Comparison of ENCODE assay signal across 34 cellular contexts in the genomic region with DNA sequence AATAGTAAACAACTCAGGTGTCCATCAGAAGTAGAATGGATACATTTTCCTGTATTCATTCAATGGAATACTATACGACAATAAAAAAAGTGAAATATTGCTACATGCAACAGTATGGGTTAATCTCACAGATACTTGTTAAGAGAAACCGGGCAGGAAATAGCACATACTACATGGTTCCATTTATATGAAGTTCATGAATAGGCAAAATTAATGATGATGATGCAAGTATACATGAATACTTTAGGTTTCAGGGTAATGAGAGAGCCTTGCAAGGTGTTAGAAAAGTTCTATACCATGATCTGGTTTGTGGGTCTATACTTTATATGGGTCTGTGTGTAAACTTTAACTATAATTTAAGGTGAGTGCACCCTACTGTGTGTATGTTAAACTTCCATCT.
"Had no signal": no experiment of that assay in that cellular context is flagged by ENCODE, and none has a peak within 500 bp of the region (broad histone marks: within the 10 kb centered on the region; RNA-seq: fewer than 3 reads in every experiment).

No MANE protein-coding gene starts in this region.

- DNase-seq: activated CD4-positive, alpha-beta memory T cell treated with anti-CD3 and anti-CD28 coated beads for 36 hours; activated CD4-positive, alpha-beta T cell treated with anti-CD3 and anti-CD28 coated beads for 36 hours; activated CD4-positive, alpha-beta T cell treated with anti-CD3 and anti-CD28 coated beads, Interleukin-2, amount 10 ng/mL, durations not matched to agents 24 days and 14 days; activated CD4-positive, CD25-positive, alpha-beta regulatory T cell; activated CD4-positive, CD25-positive, alpha-beta regulatory T cell treated with anti-CD3 and anti-CD28 coated beads, Interleukin-2, amount 50 U/mL, for 72 hours; activated CD8-positive, alpha-beta memory T cell treated with anti-CD3 and anti-CD28 coated beads, Interleukin-2, amount 10 ng/mL, durations not matched to agents 7 days and 5 days; activated CD8-positive, alpha-beta memory T cell treated with anti-CD3 and anti-CD28 coated beads, Interleukin-2, amount 50 U/mL, for 4 hours; activated CD8-positive, alpha-beta T cell treated with anti-CD3 and anti-CD28 coated beads, Interleukin-2, amount 10 ng/mL, durations not matched to agents 7 days and 5 days; activated gamma-delta T cell; activated naive CD4-positive, alpha-beta T cell; activated naive CD4-positive, alpha-beta T cell treated with anti-CD3 and anti-CD28 coated beads, Interleukin-2, amount 10 ng/mL, durations not matched to agents 7 days and 5 days; activated naive CD8-positive, alpha-beta T cell treated with anti-CD3 and anti-CD28 coated beads, Interleukin-2, amount 10 ng/mL, durations not matched to agents 7 days and 5 days; activated T-cell treated with anti-CD3 and anti-CD28 coated beads, Interleukin-2, amount 50 U/mL, for 1 hour; activated T-cell treated with anti-CD3 and anti-CD28 coated beads, Interleukin-2, amount 50 U/mL, for 72 hours; amniotic stem cell; anterior cingulate cortex; brain microvascular endothelial cell; cortex of kidney; dermis blood vessel endothelial cell; effector CD4-positive, alpha-beta T cell; effector memory CD8-positive, alpha-beta T cell; erythroblast; foreskin melanocyte; heart right ventricle; T-helper 1 cell; T-helper 17 cell; T1000 had no signal

- H3K4me3 Mint-ChIP-seq: activated CD4-positive, alpha-beta memory T cell treated with anti-CD3 and anti-CD28 coated beads for 36 hours; activated CD4-positive, alpha-beta T cell treated with anti-CD3 and anti-CD28 coated beads for 36 hours; activated CD4-positive, alpha-beta T cell treated with anti-CD3 and anti-CD28 coated beads, Interleukin-2, amount 10 ng/mL, durations not matched to agents 24 days and 14 days; activated CD8-positive, alpha-beta memory T cell treated with anti-CD3 and anti-CD28 coated beads, Interleukin-2, amount 10 ng/mL, durations not matched to agents 7 days and 5 days; activated CD8-positive, alpha-beta T cell treated with anti-CD3 and anti-CD28 coated beads, Interleukin-2, amount 10 ng/mL, durations not matched to agents 7 days and 5 days; activated naive CD4-positive, alpha-beta T cell treated with anti-CD3 and anti-CD28 coated beads, Interleukin-2, amount 10 ng/mL, durations not matched to agents 7 days and 5 days; activated naive CD8-positive, alpha-beta T cell treated with anti-CD3 and anti-CD28 coated beads, Interleukin-2, amount 10 ng/mL, durations not matched to agents 7 days and 5 days; activated T-cell treated with anti-CD3 and anti-CD28 coated beads, Interleukin-2, amount 50 U/mL, for 72 hours; central memory CD8-positive, alpha-beta T cell; effector memory CD8-positive, alpha-beta T cell; T-helper 17 cell; T-helper 2 cell treated with Interferon-gamma antibody and Interleukin-4, amounts not matched to agents 5 μg/mL and 100 μg/mL, for 36 hours had no signal

- H3K4me3 ChIP-seq: esophagus muscularis mucosa, gastroesophageal sphincter, heart right ventricle had no signal

- H3K4me1 ChIP-seq: gastroesophageal sphincter, heart right ventricle had no signal

- FAIRE-seq: astrocyte, bronchial epithelial cell had no signal

- H3K36me3 Mint-ChIP-seq: activated CD4-positive, alpha-beta memory T cell treated with anti-CD3 and anti-CD28 coated beads for 36 hours; activated CD8-positive, alpha-beta memory T cell treated with anti-CD3 and anti-CD28 coated beads, Interleukin-2, amount 10 ng/mL, durations not matched to agents 7 days and 5 days; activated naive CD4-positive, alpha-beta T cell treated with anti-CD3 and anti-CD28 coated beads, Interleukin-2, amount 10 ng/mL, durations not matched to agents 7 days and 5 days; activated naive CD4-positive, alpha-beta T cell treated with anti-CD3 and anti-CD28 coated beads, Interleukin-2, amount 50 U/mL, for 72 hours; activated naive CD8-positive, alpha-beta T cell treated with anti-CD3 and anti-CD28 coated beads, Interleukin-2, amount 10 ng/mL, durations not matched to agents 7 days and 5 days had no signal

- ATAC-seq: activated CD4-positive, alpha-beta T cell treated with anti-CD3 and anti-CD28 coated beads for 36 hours; activated CD8-positive, alpha-beta memory T cell treated with anti-CD3 and anti-CD28 coated beads, Interleukin-2, amount 10 ng/mL, durations not matched to agents 7 days and 5 days; activated CD8-positive, alpha-beta T cell treated with anti-CD3 and anti-CD28 coated beads, Interleukin-2, amount 10 ng/mL, durations not matched to agents 7 days and 5 days; activated naive CD4-positive, alpha-beta T cell treated with anti-CD3 and anti-CD28 coated beads, Interleukin-2, amount 50 U/mL, for 72 hours; activated T-cell treated with anti-CD3 and anti-CD28 coated beads, Interleukin-2, amount 50 U/mL, for 72 hours; effector memory CD8-positive, alpha-beta T cell; gastroesophageal sphincter; heart right ventricle; T-helper 17 cell had no signal

- H3K27ac Mint-ChIP-seq: activated CD4-positive, alpha-beta memory T cell treated with anti-CD3 and anti-CD28 coated beads for 36 hours; activated CD4-positive, alpha-beta T cell treated with anti-CD3 and anti-CD28 coated beads for 36 hours; activated CD4-positive, alpha-beta T cell treated with anti-CD3 and anti-CD28 coated beads, Interleukin-2, amount 10 ng/mL, durations not matched to agents 24 days and 14 days; activated CD8-positive, alpha-beta memory T cell treated with anti-CD3 and anti-CD28 coated beads, Interleukin-2, amount 10 ng/mL, durations not matched to agents 7 days and 5 days; activated CD8-positive, alpha-beta T cell treated with anti-CD3 and anti-CD28 coated beads, Interleukin-2, amount 10 ng/mL, durations not matched to agents 7 days and 5 days; activated naive CD4-positive, alpha-beta T cell treated with anti-CD3 and anti-CD28 coated beads, Interleukin-2, amount 10 ng/mL, durations not matched to agents 7 days and 5 days; activated naive CD4-positive, alpha-beta T cell treated with anti-CD3 and anti-CD28 coated beads, Interleukin-2, amount 50 U/mL, for 72 hours; activated naive CD8-positive, alpha-beta T cell treated with anti-CD3 and anti-CD28 coated beads, Interleukin-2, amount 10 ng/mL, durations not matched to agents 7 days and 5 days; activated T-cell treated with anti-CD3 and anti-CD28 coated beads, Interleukin-2, amount 50 U/mL, for 72 hours; effector memory CD8-positive, alpha-beta T cell; T-helper 17 cell; T-helper 2 cell treated with Interferon-gamma antibody and Interleukin-4, amounts not matched to agents 5 μg/mL and 100 μg/mL, for 36 hours had no signal

- H3K36me3 ChIP-seq: brain microvascular endothelial cell, esophagus muscularis mucosa, gastroesophageal sphincter, heart right ventricle had no signal

- H3K27me3 Mint-ChIP-seq: activated naive CD4-positive, alpha-beta T cell treated with anti-CD3 and anti-CD28 coated beads, Interleukin-2, amount 10 ng/mL, durations not matched to agents 7 days and 5 days had no signal

- H3K27ac ChIP-seq: brain microvascular endothelial cell, esophagus muscularis mucosa, gastroesophageal sphincter, heart right ventricle had no signal

- H3K9me3 Mint-ChIP-seq: activated CD4-positive, alpha-beta memory T cell treated with anti-CD3 and anti-CD28 coated beads for 36 hours; activated CD4-positive, alpha-beta T cell treated with anti-CD3 and anti-CD28 coated beads, Interleukin-2, amount 10 ng/mL, durations not matched to agents 24 days and 14 days; activated naive CD4-positive, alpha-beta T cell treated with anti-CD3 and anti-CD28 coated beads, Interleukin-2, amount 10 ng/mL, durations not matched to agents 7 days and 5 days; activated naive CD4-positive, alpha-beta T cell treated with anti-CD3 and anti-CD28 coated beads, Interleukin-2, amount 50 U/mL, for 72 hours; activated naive CD8-positive, alpha-beta T cell treated with anti-CD3 and anti-CD28 coated beads, Interleukin-2, amount 10 ng/mL, durations not matched to agents 7 days and 5 days; activated T-cell treated with anti-CD3 and anti-CD28 coated beads, Interleukin-2, amount 50 U/mL, for 72 hours; central memory CD8-positive, alpha-beta T cell; T-helper 2 cell treated with Interferon-gamma antibody and Interleukin-4, amounts not matched to agents 5 μg/mL and 100 μg/mL, for 36 hours had no signal

- H3K4me1 Mint-ChIP-seq: activated CD4-positive, alpha-beta T cell treated with anti-CD3 and anti-CD28 coated beads for 36 hours; activated CD4-positive, alpha-beta T cell treated with anti-CD3 and anti-CD28 coated beads, Interleukin-2, amount 10 ng/mL, durations not matched to agents 24 days and 14 days; activated CD8-positive, alpha-beta memory T cell treated with anti-CD3 and anti-CD28 coated beads, Interleukin-2, amount 10 ng/mL, durations not matched to agents 7 days and 5 days; activated naive CD4-positive, alpha-beta T cell treated with anti-CD3 and anti-CD28 coated beads, Interleukin-2, amount 10 ng/mL, durations not matched to agents 7 days and 5 days; activated naive CD8-positive, alpha-beta T cell treated with anti-CD3 and anti-CD28 coated beads, Interleukin-2, amount 10 ng/mL, durations not matched to agents 7 days and 5 days; central memory CD8-positive, alpha-beta T cell had no signal

- H3K27me3 ChIP-seq: brain microvascular endothelial cell, esophagus muscularis mucosa, gastroesophageal sphincter, heart right ventricle had no signal

- H3K9me3 ChIP-seq: esophagus muscularis mucosa, gastroesophageal sphincter, heart right ventricle had no signal
